In genomic region chr1:8204823-8205222, GRCh38 we compare ENCODE assay signal across 16 cellular contexts.
DNase-seq lines count a peak whose midpoint lies in the region; ATAC-seq and TF ChIP-seq lines count a peak whose summit lies in the region.
"Had no signal": no experiment of that assay in that cellular context is flagged by ENCODE, and none has a peak within 500 bp of the region (broad histone marks: within the 10 kb centered on the region; RNA-seq: fewer than 3 reads in every experiment).

No MANE protein-coding gene starts in this region.

- no peaks in the 10 kb centered on the region for H3K36me3 ChIP-seq in Panc1 (ENCODE audit: control insufficient read depth, insufficient read depth, low read length)
- H3K36me3 ChIP-seq in esophagus muscularis mucosa: no peaks in the 10 kb centered on the region
- H3K36me3 ChIP-seq in neutrophil: no peaks in the 10 kb centered on the region
- no peaks in the 10 kb centered on the region for H3K36me3 ChIP-seq in uterus

- TF ChIP-seq EP300 in esophagus muscularis mucosa (IDR thresholded peaks at IDR 0.05): no peak

- ATAC-seq in Panc1 (no peak), HG03460 (IDR thresholded peaks at IDR 0.05; ENCODE audit: unreplicated experiment) (no peak)
- ATAC-seq: activated naive CD8-positive, alpha-beta T cell treated with anti-CD3 and anti-CD28 coated beads, Interleukin-2, amount 50 U/mL, for 24 hours; activated T-cell treated with anti-CD3 and anti-CD28 coated beads, Interleukin-2, amount 50 U/mL, for 72 hours had no signal

- peaks cover 46% of the 10 kb centered on the region for H3K4me1 ChIP-seq in Panc1 (ENCODE audit: control insufficient read depth, insufficient read depth, low read length)
- H3K4me1 ChIP-seq in esophagus muscularis mucosa: peaks cover 26 to 72% (median 67%) of the 10 kb centered on the region in 4 donors
- H3K4me1 ChIP-seq in neutrophil (ENCODE audit: control insufficient read depth in 1 of 2, insufficient read depth in 1 of 2, low read depth in 1 of 2, low read length in 1 of 2): peaks cover 25% of the 10 kb centered on the region in 2 experiments
- H3K4me1 ChIP-seq in uterus: peaks cover 9 to 14% of the 10 kb centered on the region in 2 donors

- POLR2A ChIA-PET in Panc1 (lab: Charles Lee): interaction anchor here (0.7 kb wide), 3 partner anchors 9 to 176 kb away, joined by 3 to 8 read pairs (median 5); no protein-coding TSS in a partner anchor

- H3K4me3 ChIP-seq in Panc1 (ENCODE audit: low read depth in 2 of 2, low read length in 2 of 2) (no peak overlapping the region), esophagus muscularis mucosa (no peak overlapping the region), neutrophil (ENCODE audit: low read depth in 1 of 2, low read length in 1 of 2) (no peak overlapping the region), uterus (no peak overlapping the region)

- in situ Hi-C loops in Panc1 (cut with HindIII; ENCODE audit: low pct_unique_long_range_greater_than_20kb, low sequenced_read_pairs): no loop called here

- TF ChIP-seq POLR2A in esophagus muscularis mucosa (IDR thresholded peaks at IDR 0.05; ENCODE audit: low read depth): no peak
- no peak for TF ChIP-seq POLR2A in uterus (IDR thresholded peaks at IDR 0.05)

- TF ChIP-seq CTCF in Panc1 (IDR thresholded peaks at IDR 0.05) (no peak), esophagus muscularis mucosa (IDR thresholded peaks at IDR 0.05) (no peak), neutrophil (IDR thresholded peaks at IDR 0.05) (no peak), uterus (IDR thresholded peaks at IDR 0.05) (no peak)

- H3K27ac ChIP-seq in Panc1 (ENCODE audit: low read length): peak overlapping the region; percentile 99
- H3K27ac ChIP-seq in esophagus muscularis mucosa (replicated peaks in 1 of 4): peak overlapping the region; percentile 96 to 98 (median 98)
- peak overlapping the region; percentile 58 for H3K27ac ChIP-seq in neutrophil
- peak overlapping the region; percentile 88 to 94 for H3K27ac ChIP-seq in uterus

- WGBS in esophagus muscularis mucosa: 36% methylated on average over 2 of the region's 2 CpGs

- H3K27me3 ChIP-seq in Panc1 (ENCODE audit: control insufficient read depth, insufficient read depth, low read length) (no peaks in the 10 kb centered on the region), esophagus muscularis mucosa (no peaks in the 10 kb centered on the region), neutrophil (no peaks in the 10 kb centered on the region), uterus (no peaks in the 10 kb centered on the region)

- CTCF ChIA-PET in Panc1 (lab: Charles Lee): interaction anchor here (0.7 to 1.2 kb wide), 3 partner anchors 33 to 232 kb away, joined by 4 to 15 read pairs (median 6); no protein-coding TSS in a partner anchor

- H3K9me3 ChIP-seq in Panc1 (ENCODE audit: control insufficient read depth, insufficient read depth, low read depth, low read length): no peaks in the 10 kb centered on the region
- H3K9me3 ChIP-seq in esophagus muscularis mucosa: no peaks in the 10 kb centered on the region
- no peaks in the 10 kb centered on the region for H3K9me3 ChIP-seq in neutrophil
- no peaks in the 10 kb centered on the region for H3K9me3 ChIP-seq in uterus

- intact Hi-C loops in Panc1 (cut with micrococcal nuclease; ENCODE audit: unreplicated experiment) (loop anchor here (5.0 kb wide), 1 partner anchor 107 kb away; no protein-coding TSS in a partner anchor), esophagus muscularis mucosa (cut with DNase I) (loop anchor here (5.0 to 10.0 kb wide), 3 partner anchors 83 to 178 kb away; partner anchors contain the start of genes ERRFI1 and SLC45A1), uterus (cut with DNase I; ENCODE audit: low total_unique reads) (no loop called here)

- DNase-seq in Panc1 (ENCODE audit: low read depth, low spot score) (no peak), esophagus muscularis mucosa (ENCODE audit: extremely low spot score) (no peak), uterus (no peak), NCI-H82 (lab: John Stamatoyannopoulos, UW) (no peak), CD1c-positive myeloid dendritic cell (ENCODE audit: extremely low spot score) (no peak)
- no peak for DNase-seq in activated CD4-positive, alpha-beta T cell treated with anti-CD3 and anti-CD28 coated beads, Interleukin-2, amount 50 U/mL, for 48 hours
- DNase-seq: activated CD4-positive, alpha-beta T cell treated with anti-CD3 and anti-CD28 coated beads, Interleukin-2, amount 10 ng/mL, durations not matched to agents 7 days and 5 days; activated naive CD8-positive, alpha-beta T cell treated with anti-CD3 and anti-CD28 coated beads, Interleukin-2, amount 50 U/mL, for 24 hours; activated T-cell treated with anti-CD3 and anti-CD28 coated beads, Interleukin-2, amount 50 U/mL, for 72 hours; C1 segment of cervical spinal cord; DMS79; NCI-H1694 treated with DMSO at 0.1 percent for 48 hours; NCI-H510A treated with DMSO at 0.1 percent for 48 hours; stimulated activated CD4-positive, alpha-beta T cell treated with anti-CD3 and anti-CD28 coated beads, Interleukin-12 subunit alpha, Interleukin-12 subunit beta, amount 100 ng/mL, for 4 hours had no signal

- no TSS peak for BruUV-seq in Panc1 (replicated peaks; lab: Mats Ljungman, UMichigan)
